In genomic region chr6:134754013-134754690, GRCh38 we compare ENCODE assay signal across 21 cellular contexts.
"Had no signal": no experiment of that assay in that cellular context is flagged by ENCODE, and none has a peak within 500 bp of the region (broad histone marks: within the 10 kb centered on the region; RNA-seq: fewer than 3 reads in every experiment).

No MANE protein-coding gene starts in this region.

- H3K36me3 Mint-ChIP-seq: IgD-negative memory B cell had no signal

- ATAC-seq: HepG2, K562 had no signal

- H3K27ac ChIP-seq: KMS-11 had no signal

- DNase-seq: Kasumi-1, MM.1S, NCI-H1092 treated with DMSO at 0.1 percent for 48 hours, NCI-H1436, NCI-H187, NCI-H2029, NCI-H2081 treated with DMSO at 0.1 percent for 48 hours, NCI-H2171, NCI-H226, NCI-H446, NCI-H510A, NCI-H524 treated with DMSO at 0.1 percent for 48 hours, NCI-H69, NCI-H774, RPMI8226, SHP77, SK-N-SH had no signal

- H3K4me3 ChIP-seq: K562 had no signal

- H3K9ac ChIP-seq: KMS-11, SK-N-SH had no signal

- H3K4me3 Mint-ChIP-seq: IgD-negative memory B cell had no signal

- H3K27ac Mint-ChIP-seq: IgD-negative memory B cell had no signal

- H3K4me1 Mint-ChIP-seq: IgD-negative memory B cell had no signal

- H3K9me3 ChIP-seq: SK-N-SH had no signal

- H3K4me2 ChIP-seq: KMS-11, SK-N-SH had no signal
